Comparison of ENCODE assay signal across 8 cellular contexts in the genomic region with DNA sequence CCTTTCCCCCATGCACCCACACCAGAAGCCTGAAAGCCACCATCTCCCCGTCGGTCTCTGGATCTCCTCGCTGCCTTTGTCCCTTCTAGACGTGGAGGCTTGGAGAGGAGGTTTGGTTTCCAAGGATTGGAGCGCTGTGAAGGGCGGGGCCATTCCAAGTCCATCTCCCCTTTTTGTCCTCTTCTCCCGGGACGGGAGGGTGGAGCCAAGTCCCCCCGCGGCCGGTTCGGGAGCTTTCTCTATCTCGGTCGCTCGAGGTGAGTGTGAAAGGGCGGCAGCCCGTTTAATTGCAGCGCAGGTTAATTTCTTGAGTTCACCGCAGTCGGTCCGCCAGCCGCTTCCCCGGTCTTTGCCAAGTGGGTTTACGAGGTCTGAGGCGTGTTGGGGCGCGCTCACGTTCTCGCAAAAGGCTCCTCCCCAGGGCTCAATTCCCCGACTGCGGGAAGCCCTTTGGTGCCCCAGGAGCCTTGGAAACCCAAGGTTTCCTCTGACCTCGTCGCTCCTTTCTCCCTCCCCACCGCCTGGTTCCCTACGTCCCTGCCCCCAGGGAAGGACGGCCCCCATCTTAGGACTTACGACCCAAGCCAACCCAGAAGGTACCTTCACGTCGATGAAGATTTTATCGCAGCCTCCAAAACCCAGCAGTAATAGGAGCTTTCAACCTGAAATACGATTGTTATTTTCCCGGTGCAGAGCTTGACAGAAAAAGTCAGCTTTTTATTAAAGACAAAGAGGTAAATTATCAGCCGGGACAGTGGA. TPM values are rescaled to one million over a fixed set of nuclear protein-coding genes. Genes with fewer than 3 reads are reported as not detected.
DNase-seq lines count a peak whose midpoint lies in the region; ATAC-seq and TF ChIP-seq lines count a peak whose summit lies in the region.

No MANE protein-coding gene starts in this region.

- H3K4me3 Mint-ChIP-seq in stimulated activated memory B cell treated with anti-CD40 and anti-IgM and Interleukin-4, amounts not matched to agents 10 μg/mL and 1 μg/mL and 100 μg/mL, for 72 hours: no peak overlapping the region

- no peak overlapping the region for H3K27ac Mint-ChIP-seq in stimulated activated memory B cell treated with anti-CD40 and anti-IgM and Interleukin-4, amounts not matched to agents 10 μg/mL and 1 μg/mL and 100 μg/mL, for 72 hours

- TF ChIP-seq CTCF in RWPE2 (IDR thresholded peaks at IDR 0.05; ENCODE audit: poor library complexity, severe bottlenecking) (no peak), heart left ventricle (IDR thresholded peaks at IDR 0.05) (no peak), retinal pigment epithelial cell (conservative IDR thresholded peaks at IDR 0.05; ENCODE audit: low read depth, low read length) (no peak)

- H3K9me3 ChIP-seq in RWPE2 (ENCODE audit: severe bottlenecking) (no peaks in the 10 kb centered on the region), heart left ventricle (no peaks in the 10 kb centered on the region)

- H3K27me3 Mint-ChIP-seq in stimulated activated memory B cell treated with anti-CD40 and anti-IgM and Interleukin-4, amounts not matched to agents 10 μg/mL and 1 μg/mL and 100 μg/mL, for 72 hours: peaks cover 68% of the 10 kb centered on the region

- ATAC-seq in RWPE2 (ENCODE audit: low read depth): peak; percentile 40
- peak; percentile 1 to 21 (median 2) for ATAC-seq in heart left ventricle
- ATAC-seq in stimulated activated memory B cell treated with anti-CD40 and anti-IgM and Interleukin-4, amounts not matched to agents 10 μg/mL and 1 μg/mL and 100 μg/mL, for 72 hours: no peak

- intact Hi-C loops in heart left ventricle (cut with DNase I): loop anchor here in 8 of 10 donors (5.0 to 10.0 kb wide), 17 partner anchors 62 to 958 kb away; no protein-coding TSS in a partner anchor

- H3K4me3 ChIP-seq in RWPE2 (ENCODE audit: severe bottlenecking): peak overlapping the region; percentile 64
- peak overlapping the region; percentile 58 to 96 (median 78) for H3K4me3 ChIP-seq in heart left ventricle
- H3K4me3 ChIP-seq in retinal pigment epithelial cell (ENCODE audit: low read length): peak overlapping the region; percentile 93

- WGBS in heart left ventricle, 4 donors: 2 to 5% (median 2%) methylated on average over 32 to 43 of the region's 43 CpGs

- H3K4me1 Mint-ChIP-seq in stimulated activated memory B cell treated with anti-CD40 and anti-IgM and Interleukin-4, amounts not matched to agents 10 μg/mL and 1 μg/mL and 100 μg/mL, for 72 hours: peaks cover 36% of the 10 kb centered on the region

- H3K36me3 ChIP-seq in RWPE2 (ENCODE audit: low read depth) (no peaks in the 10 kb centered on the region), heart left ventricle (no peaks in the 10 kb centered on the region)

- H3K9me3 Mint-ChIP-seq in stimulated activated memory B cell treated with anti-CD40 and anti-IgM and Interleukin-4, amounts not matched to agents 10 μg/mL and 1 μg/mL and 100 μg/mL, for 72 hours: peaks cover 4% of the 10 kb centered on the region

- H3K27ac ChIP-seq in RWPE2 (ENCODE audit: poor library complexity, severe bottlenecking): peak overlapping the region; percentile 86
- H3K27ac ChIP-seq in heart left ventricle: peak overlapping the region; percentile 18 to 95 (median 88)

- peaks cover 7% of the 10 kb centered on the region for H3K36me3 Mint-ChIP-seq in stimulated activated memory B cell treated with anti-CD40 and anti-IgM and Interleukin-4, amounts not matched to agents 10 μg/mL and 1 μg/mL and 100 μg/mL, for 72 hours

- no peaks in the 10 kb centered on the region for H3K27me3 ChIP-seq in RWPE2 (ENCODE audit: insufficient read depth, poor library complexity, severe bottlenecking)
- peaks cover 0 to 37% (median 0%) of the 10 kb centered on the region in 9 donors for H3K27me3 ChIP-seq in heart left ventricle

- H3K4me1 ChIP-seq in RWPE2 (ENCODE audit: insufficient read depth, poor library complexity, severe bottlenecking): peaks cover 25% of the 10 kb centered on the region
- peaks cover 0 to 11% (median 5%) of the 10 kb centered on the region in 12 donors for H3K4me1 ChIP-seq in heart left ventricle

- no peak for TF ChIP-seq POLR2A in heart left ventricle (IDR thresholded peaks at IDR 0.05)

- DNase-seq in ELF-1 (ENCODE audit: low read depth, low spot score) (peak; percentile 90), RWPE2 (ENCODE audit: low spot score) (peak; percentile 83), heart left ventricle (peak in 4 of 5 donors; percentile 32 to 63 (median 50)), retinal pigment epithelial cell (ENCODE audit: low read depth) (no peak), dedifferentiated amniotic fluid mesenchymal stem cell (ENCODE audit: extremely low spot score) (no peak), HUDEP-2 (lab: John Stamatoyannopoulos, UW; ENCODE audit: unreplicated experiment in 76 of 76) (no peak), SIG-M5 treated with dmso at 0.1 percent for 504 hours (lab: John Stamatoyannopoulos, UW; ENCODE audit: unreplicated experiment) (no peak)

RNA-seq across cellular contexts. Expression of a gene that starts 2.8 kb away (rescaled TPM):
- 10 to 100 TPM; 16.8 to 51.3 (median 31.5) TPM for total RNA-seq in heart left ventricle
- polyA plus RNA-seq in heart left ventricle: 1 to 10 TPM; 5.3 to 8.3 TPM

Comparison
In these comparisons a context has a peak if more than half of its experiments do, and no peak if none do; other contexts are left out.
1. DNase-seq: peak in ELF-1 (single experiment), RWPE2 (single experiment) and heart left ventricle (4 of 5); none in retinal pigment epithelial cell (single experiment), dedifferentiated amniotic fluid mesenchymal stem cell (single experiment), HUDEP-2 (0 of 76) and SIG-M5 treated with dmso at 0.1 percent for 504 hours (single experiment).
2. Peak in every context shown above with its lines, with median percentiles within 50 percentile points of each other: H3K4me3 ChIP-seq.